22 cellular contexts compared by ENCODE assay signal in the genomic region with DNA sequence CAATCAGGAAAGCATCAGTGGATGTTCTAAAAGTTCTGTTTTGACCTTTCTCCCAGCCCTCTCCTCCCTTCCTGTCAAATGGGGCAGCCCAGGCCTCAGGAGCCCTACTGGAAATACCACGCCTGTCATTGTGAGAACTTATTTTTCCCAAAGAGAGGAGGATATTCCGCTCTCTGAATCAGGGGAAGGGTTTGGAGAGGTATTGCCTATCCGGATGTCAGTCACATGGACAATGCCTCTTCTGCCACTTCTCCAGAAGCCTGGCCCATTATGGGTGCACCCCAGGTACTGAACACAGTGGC.
"Had no signal": no experiment of that assay in that cellular context is flagged by ENCODE, and none has a peak within 500 bp of the region (broad histone marks: within the 10 kb centered on the region; RNA-seq: fewer than 3 reads in every experiment).

No MANE protein-coding gene starts in this region.

- H3K4me1 ChIP-seq: esophagus squamous epithelium, pancreas, prostate gland, testis, tibial nerve, vagina had no signal

- H3K36me3 Mint-ChIP-seq: natural killer cell treated with Interleukin-12 subunit alpha and Interleukin-12 subunit beta and Interleukin-15 and Interleukin-18, amount 100 ng/mL, for 72 hours; stimulated activated effector memory CD8-positive, alpha-beta T cell treated with anti-CD3 and anti-CD28 coated beads, Interleukin-12 subunit alpha, Interleukin-12 subunit beta, amount 100 ng/mL, for 72 hours had no signal

- H3K4me3 ChIP-seq: esophagus squamous epithelium, gastroesophageal sphincter, lower lobe of right lung, pancreas, prostate gland, sigmoid colon, testis, tibial nerve, upper lobe of right lung, vagina had no signal

- H3K27me3 Mint-ChIP-seq: natural killer cell treated with Interleukin-12 subunit alpha and Interleukin-12 subunit beta and Interleukin-15 and Interleukin-18, amount 100 ng/mL, for 72 hours had no signal

- H3K27ac Mint-ChIP-seq: natural killer cell treated with Interleukin-12 subunit alpha and Interleukin-12 subunit beta and Interleukin-15 and Interleukin-18, amount 100 ng/mL, for 72 hours; stimulated activated effector memory CD8-positive, alpha-beta T cell treated with anti-CD3 and anti-CD28 coated beads, Interleukin-12 subunit alpha, Interleukin-12 subunit beta, amount 100 ng/mL, for 72 hours had no signal

- H3K9me3 Mint-ChIP-seq: natural killer cell treated with Interleukin-12 subunit alpha and Interleukin-12 subunit beta and Interleukin-15 and Interleukin-18, amount 100 ng/mL, for 72 hours; stimulated activated effector memory CD8-positive, alpha-beta T cell treated with anti-CD3 and anti-CD28 coated beads, Interleukin-12 subunit alpha, Interleukin-12 subunit beta, amount 100 ng/mL, for 72 hours had no signal

- DNase-seq: esophagus squamous epithelium; foreskin fibroblast; hippocampal formation; kidney glomerular epithelial cell; lower lobe of right lung; mesenchymal stem cell; midbrain; occipital lobe; pancreas; small intestine; stimulated activated CD4-positive, alpha-beta T cell treated with anti-CD3 and anti-CD28 coated beads, Interleukin-2, amount 100 ng/mL, for 48 hours; stimulated activated CD8-positive, alpha-beta memory T cell treated with anti-CD3 and anti-CD28 coated beads, Interleukin-4, amount 100 ng/mL, for 48 hours; stimulated activated naive CD8-positive, alpha-beta T cell treated with anti-CD3 and anti-CD28 coated beads, Interleukin-15, Interleukin-2, amounts not matched to agents 100 U/mL and 50 U/mL, for 24 hours; testis; upper lobe of right lung had no signal

- H3K9me3 ChIP-seq: esophagus squamous epithelium, gastroesophageal sphincter, lower lobe of right lung, pancreas, prostate gland, sigmoid colon, testis, tibial nerve, upper lobe of right lung, vagina had no signal

- H3K27me3 ChIP-seq: esophagus squamous epithelium, gastroesophageal sphincter, pancreas, sigmoid colon, testis, tibial nerve, upper lobe of right lung, vagina had no signal

- ATAC-seq: gastroesophageal sphincter; lower lobe of right lung; natural killer cell treated with Interleukin-12 subunit alpha and Interleukin-12 subunit beta and Interleukin-15 and Interleukin-18, amount 100 ng/mL, for 72 hours; pancreas; stimulated activated effector memory CD8-positive, alpha-beta T cell treated with anti-CD3 and anti-CD28 coated beads, Interleukin-12 subunit alpha, Interleukin-12 subunit beta, amount 100 ng/mL, for 72 hours; stimulated activated naive CD8-positive, alpha-beta T cell treated with anti-CD3 and anti-CD28 coated beads, Interleukin-15, Interleukin-2, amounts not matched to agents 100 U/mL and 50 U/mL, for 24 hours; upper lobe of right lung had no signal

- H3K36me3 ChIP-seq: lower lobe of right lung, pancreas, upper lobe of right lung, vagina had no signal

- H3K4me3 Mint-ChIP-seq: natural killer cell treated with Interleukin-12 subunit alpha and Interleukin-12 subunit beta and Interleukin-15 and Interleukin-18, amount 100 ng/mL, for 72 hours; stimulated activated effector memory CD8-positive, alpha-beta T cell treated with anti-CD3 and anti-CD28 coated beads, Interleukin-12 subunit alpha, Interleukin-12 subunit beta, amount 100 ng/mL, for 72 hours had no signal

- H3K27ac ChIP-seq: lower lobe of right lung, pancreas, prostate gland, sigmoid colon, testis, tibial nerve, upper lobe of right lung, vagina had no signal

- H3K4me1 Mint-ChIP-seq: stimulated activated effector memory CD8-positive, alpha-beta T cell treated with anti-CD3 and anti-CD28 coated beads, Interleukin-12 subunit alpha, Interleukin-12 subunit beta, amount 100 ng/mL, for 72 hours had no signal
